Comparison of ENCODE assay signal across 2 cellular contexts in the genomic region with DNA sequence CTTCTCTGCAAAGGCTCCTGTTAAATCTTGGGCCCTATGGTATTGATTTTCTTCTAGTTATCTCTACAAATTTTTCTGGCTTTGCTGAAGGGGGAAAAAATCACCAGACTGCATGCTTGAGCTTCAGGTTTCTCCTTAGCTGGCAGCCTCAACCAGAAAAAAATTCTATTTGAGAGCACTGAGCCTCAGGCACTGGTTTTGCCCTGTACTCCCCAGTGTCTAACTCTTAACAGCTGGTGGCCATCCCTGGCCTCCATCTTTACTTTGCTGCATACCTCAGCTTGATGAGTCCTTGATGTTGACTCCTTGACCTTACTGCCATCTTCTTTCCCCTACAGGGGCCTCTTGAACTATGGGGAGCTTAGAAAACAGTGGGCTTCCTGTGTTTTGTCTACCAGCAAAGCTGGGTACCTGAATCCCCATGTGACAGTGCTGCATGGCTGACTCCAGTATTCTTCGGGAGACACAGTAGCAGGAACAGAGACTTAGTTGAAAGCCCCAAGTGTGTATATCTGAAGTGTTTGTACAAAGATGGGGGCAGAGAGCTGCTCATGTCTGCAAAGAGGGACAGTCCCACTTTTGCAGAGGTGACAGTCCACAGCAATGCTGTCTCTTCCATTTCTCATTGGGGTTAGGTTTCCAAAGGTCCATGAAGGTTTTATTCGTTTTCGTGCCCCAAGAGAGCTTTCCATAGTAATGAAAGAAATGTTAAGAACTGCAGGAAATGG. TPM values are rescaled to one million over a fixed set of nuclear protein-coding genes. Genes with fewer than 3 reads are reported as not detected.
"Had no signal": no experiment of that assay in that cellular context is flagged by ENCODE, and none has a peak within 500 bp of the region (broad histone marks: within the 10 kb centered on the region; RNA-seq: fewer than 3 reads in every experiment).

No MANE protein-coding gene starts in this region.

RNA-seq across cellular contexts. Expression of a gene that starts 31.7 kb away (rescaled TPM):
- total RNA-seq: thyroid gland, ureter had no signal
